Comparison of ENCODE assay signal across 1 cellular context in the genomic region with DNA sequence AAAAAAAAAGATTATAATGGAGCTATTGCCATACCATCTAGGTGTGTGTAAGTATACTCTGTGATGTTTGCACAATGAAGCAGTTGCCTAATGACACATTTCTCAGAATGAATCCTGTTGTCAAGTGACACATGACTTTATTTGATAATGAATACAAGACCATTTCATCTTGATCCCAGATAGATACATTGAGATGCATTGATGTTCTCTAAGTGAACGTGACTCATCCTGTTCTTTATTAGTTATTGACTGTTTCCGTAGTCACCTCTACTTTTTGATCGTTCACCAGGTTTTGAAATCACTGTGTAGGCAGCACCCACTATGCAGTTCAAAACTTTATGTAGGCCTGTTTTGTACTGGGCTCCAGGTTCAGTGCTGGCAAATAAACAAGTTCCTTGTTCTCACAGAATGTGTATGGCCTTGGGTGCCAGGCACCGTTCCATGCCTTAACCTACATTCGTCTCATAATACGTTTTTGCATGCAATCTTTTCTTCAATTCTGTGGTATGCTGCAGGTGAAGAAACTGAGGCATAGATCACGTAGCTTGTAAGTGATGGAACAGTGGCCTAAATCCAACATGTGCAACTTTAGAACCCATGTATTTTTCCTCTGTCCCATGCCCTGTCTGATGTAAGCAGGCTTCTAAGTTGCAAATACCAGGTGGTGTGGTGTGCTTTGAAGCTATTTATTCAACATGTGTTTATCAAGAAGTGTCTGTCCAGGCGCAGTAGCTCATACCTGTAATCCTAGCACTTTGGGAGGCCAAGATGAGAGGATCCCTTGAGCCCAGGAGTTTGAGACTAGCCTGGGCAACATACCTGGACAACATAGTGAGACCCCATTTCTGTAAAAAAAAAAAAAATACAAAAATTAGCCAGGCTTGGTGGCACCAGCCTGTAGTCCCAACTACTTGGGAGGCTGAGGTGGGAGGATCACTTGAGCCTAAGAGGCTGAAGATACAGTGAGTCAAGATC.
TF ChIP-seq lines count a peak whose summit lies in the region.

No MANE protein-coding gene starts in this region.

TF ChIP-seq in HepG2, 621 proteins besides CTCF, POLR2A, EP300 and RAD21 (continued from another document and continues in another):
- TF ChIP-seq, protein P1, sequence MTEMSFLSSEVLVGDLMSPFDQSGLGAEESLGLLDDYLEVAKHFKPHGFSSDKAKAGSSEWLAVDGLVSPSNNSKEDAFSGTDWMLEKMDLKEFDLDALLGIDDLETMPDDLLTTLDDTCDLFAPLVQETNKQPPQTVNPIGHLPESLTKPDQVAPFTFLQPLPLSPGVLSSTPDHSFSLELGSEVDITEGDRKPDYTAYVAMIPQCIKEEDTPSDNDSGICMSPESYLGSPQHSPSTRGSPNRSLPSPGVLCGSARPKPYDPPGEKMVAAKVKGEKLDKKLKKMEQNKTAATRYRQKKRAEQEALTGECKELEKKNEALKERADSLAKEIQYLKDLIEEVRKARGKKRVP (CRISPR knock-in tag; IDR thresholded peaks at IDR 0.05), result peak in 1 of 2 experiments; percentile 98; a peak in 2 of 4 replicates
- TF ChIP-seq ZNF333 (CRISPR knock-in tag; IDR thresholded peaks at IDR 0.05; ENCODE audit: borderline replicate concordance) (no peak), ZFY (CRISPR knock-in tag; IDR thresholded peaks at IDR 0.05) (no peak), MTF2 (CRISPR knock-in tag; IDR thresholded peaks at IDR 0.05; ENCODE audit: borderline replicate concordance) (no peak), SMAD9 (CRISPR knock-in tag; IDR thresholded peaks at IDR 0.05) (no peak), ZNF510 (CRISPR knock-in tag; IDR thresholded peaks at IDR 0.05; ENCODE audit: low read depth) (no peak), REXO4 (CRISPR knock-in tag; IDR thresholded peaks at IDR 0.05; ENCODE audit: borderline replicate concordance) (no peak), ZNF207 (IDR thresholded peaks at IDR 0.05; ENCODE audit: borderline replicate concordance) (no peak), ZNF772 (CRISPR knock-in tag; IDR thresholded peaks at IDR 0.05) (no peak), ONECUT2 (CRISPR knock-in tag; IDR thresholded peaks at IDR 0.05) (no peak), MTA3 (CRISPR knock-in tag; IDR thresholded peaks at IDR 0.05) (no peak), RBM22 (optimal IDR thresholded peaks at IDR 0.05; ENCODE audit: low read length) (no peak), ZNF10 (CRISPR knock-in tag; IDR thresholded peaks at IDR 0.05; ENCODE audit: borderline replicate concordance, low read depth) (no peak), XRCC5 (optimal IDR thresholded peaks at IDR 0.05; ENCODE audit: low read length) (no peak), EED (CRISPR knock-in tag; IDR thresholded peaks at IDR 0.05) (no peak), NCOA5 (CRISPR knock-in tag; IDR thresholded peaks at IDR 0.05) (no peak), NFYB (CRISPR knock-in tag; IDR thresholded peaks at IDR 0.05) (no peak), ZNF720 (CRISPR knock-in tag; IDR thresholded peaks at IDR 0.05) (no peak), ZNF652 (CRISPR knock-in tag; IDR thresholded peaks at IDR 0.05; ENCODE audit: borderline replicate concordance, low read depth) (no peak), KDM5B (CRISPR knock-in tag; IDR thresholded peaks at IDR 0.05; ENCODE audit: borderline replicate concordance) (no peak), MXI1 (IDR thresholded peaks at IDR 0.05; ENCODE audit: borderline replicate concordance, low read depth, low read length) (no peak), THAP11 (CRISPR knock-in tag; IDR thresholded peaks at IDR 0.05) (no peak), KDM1A (CRISPR knock-in tag; IDR thresholded peaks at IDR 0.05) (no peak), NFRKB (IDR thresholded peaks at IDR 0.05) (no peak), ZNF121 (CRISPR knock-in tag; IDR thresholded peaks at IDR 0.05) (peak; percentile 81), SP4 (CRISPR knock-in tag; IDR thresholded peaks at IDR 0.05) (no peak), ZNF180 (CRISPR knock-in tag; IDR thresholded peaks at IDR 0.05; ENCODE audit: borderline replicate concordance, low read depth) (no peak), ZZZ3 (CRISPR knock-in tag; IDR thresholded peaks at IDR 0.05; ENCODE audit: borderline replicate concordance) (no peak), ZFYVE20 (CRISPR knock-in tag; IDR thresholded peaks at IDR 0.05; ENCODE audit: borderline replicate concordance, low read depth) (no peak), BRCA1 (CRISPR knock-in tag; IDR thresholded peaks at IDR 0.05) (no peak), GLI4 (CRISPR knock-in tag; IDR thresholded peaks at IDR 0.05; ENCODE audit: borderline replicate concordance) (no peak), RBM39 (IDR thresholded peaks at IDR 0.05; ENCODE audit: low read depth, low read length, poor library complexity, severe bottlenecking) (no peak), ZNF850 (CRISPR knock-in tag; conservative IDR thresholded peaks at IDR 0.05) (no peak), HNRNPUL1 (IDR thresholded peaks at IDR 0.05; ENCODE audit: low read depth, low read length) (no peak), ZSCAN20 (CRISPR knock-in tag; IDR thresholded peaks at IDR 0.05; ENCODE audit: borderline replicate concordance) (no peak), MIER3 (CRISPR knock-in tag; IDR thresholded peaks at IDR 0.05; ENCODE audit: borderline replicate concordance) (no peak), SOX13 (IDR thresholded peaks at IDR 0.05) (no peak), SOX13 (CRISPR knock-in tag; conservative IDR thresholded peaks at IDR 0.05 in 1 of 2, IDR thresholded peaks at IDR 0.05 in 1 of 2) (peak in 1 of 2 experiments; percentile 22; a peak in 1 of 4 replicates)
- TF ChIP-seq, protein P2, sequence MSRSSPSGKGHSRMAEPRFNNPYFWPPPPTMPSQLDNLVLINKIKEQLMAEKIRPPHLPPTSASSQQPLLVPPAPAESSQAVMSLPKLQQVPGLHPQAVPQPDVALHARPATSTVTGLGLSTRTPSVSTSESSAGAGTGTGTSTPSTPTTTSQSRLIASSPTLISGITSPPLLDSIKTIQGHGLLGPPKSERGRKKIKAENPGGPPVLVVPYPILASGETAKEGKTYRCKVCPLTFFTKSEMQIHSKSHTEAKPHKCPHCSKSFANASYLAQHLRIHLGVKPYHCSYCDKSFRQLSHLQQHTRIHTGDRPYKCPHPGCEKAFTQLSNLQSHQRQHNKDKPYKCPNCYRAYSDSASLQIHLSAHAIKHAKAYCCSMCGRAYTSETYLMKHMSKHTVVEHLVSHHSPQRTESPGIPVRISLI (CRISPR knock-in tag; IDR thresholded peaks at IDR 0.05; ENCODE audit: borderline replicate concordance), result 0 out of 2 replicates have a peak, but pooled peaks have one; percentile 52
- TF ChIP-seq, protein P3, sequence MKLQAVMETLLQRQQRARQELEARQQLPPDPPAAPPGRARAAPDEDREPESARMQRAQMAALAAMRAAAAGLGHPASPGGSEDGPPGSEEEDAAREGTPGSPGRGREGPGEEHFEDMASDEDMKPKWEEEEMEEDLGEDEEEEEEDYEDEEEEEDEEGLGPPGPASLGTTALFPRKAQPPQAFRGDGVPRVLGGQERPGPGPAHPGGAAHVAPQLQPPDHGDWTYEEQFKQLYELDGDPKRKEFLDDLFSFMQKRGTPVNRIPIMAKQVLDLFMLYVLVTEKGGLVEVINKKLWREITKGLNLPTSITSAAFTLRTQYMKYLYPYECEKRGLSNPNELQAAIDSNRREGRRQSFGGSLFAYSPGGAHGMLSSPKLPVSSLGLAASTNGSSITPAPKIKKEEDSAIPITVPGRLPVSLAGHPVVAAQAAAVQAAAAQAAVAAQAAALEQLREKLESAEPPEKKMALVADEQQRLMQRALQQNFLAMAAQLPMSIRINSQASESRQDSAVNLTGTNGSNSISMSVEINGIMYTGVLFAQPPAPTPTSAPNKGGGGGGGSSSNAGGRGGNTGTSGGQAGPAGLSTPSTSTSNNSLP (IDR thresholded peaks at IDR 0.05; ENCODE audit: low read depth, low read length), result peak; percentile 25; the same call in 1 of the 2 replicates
- TF ChIP-seq, protein P4, sequence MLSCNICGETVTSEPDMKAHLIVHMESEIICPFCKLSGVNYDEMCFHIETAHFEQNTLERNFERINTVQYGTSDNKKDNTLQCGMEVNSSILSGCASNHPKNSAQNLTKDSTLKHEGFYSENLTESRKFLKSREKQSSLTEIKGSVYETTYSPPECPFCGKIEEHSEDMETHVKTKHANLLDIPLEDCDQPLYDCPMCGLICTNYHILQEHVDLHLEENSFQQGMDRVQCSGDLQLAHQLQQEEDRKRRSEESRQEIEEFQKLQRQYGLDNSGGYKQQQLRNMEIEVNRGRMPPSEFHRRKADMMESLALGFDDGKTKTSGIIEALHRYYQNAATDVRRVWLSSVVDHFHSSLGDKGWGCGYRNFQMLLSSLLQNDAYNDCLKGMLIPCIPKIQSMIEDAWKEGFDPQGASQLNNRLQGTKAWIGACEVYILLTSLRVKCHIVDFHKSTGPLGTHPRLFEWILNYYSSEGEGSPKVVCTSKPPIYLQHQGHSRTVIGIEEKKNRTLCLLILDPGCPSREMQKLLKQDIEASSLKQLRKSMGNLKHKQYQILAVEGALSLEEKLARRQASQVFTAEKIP (CRISPR knock-in tag; IDR thresholded peaks at IDR 0.05; ENCODE audit: borderline replicate concordance), result no peak
- TF ChIP-seq, protein P5, sequence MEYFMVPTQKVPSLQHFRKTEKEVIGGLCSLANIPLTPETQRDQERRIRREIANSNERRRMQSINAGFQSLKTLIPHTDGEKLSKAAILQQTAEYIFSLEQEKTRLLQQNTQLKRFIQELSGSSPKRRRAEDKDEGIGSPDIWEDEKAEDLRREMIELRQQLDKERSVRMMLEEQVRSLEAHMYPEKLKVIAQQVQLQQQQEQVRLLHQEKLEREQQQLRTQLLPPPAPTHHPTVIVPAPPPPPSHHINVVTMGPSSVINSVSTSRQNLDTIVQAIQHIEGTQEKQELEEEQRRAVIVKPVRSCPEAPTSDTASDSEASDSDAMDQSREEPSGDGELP (IDR thresholded peaks at IDR 0.05; ENCODE audit: borderline replicate concordance, low read depth), result no peak
- TF ChIP-seq, protein P6, sequence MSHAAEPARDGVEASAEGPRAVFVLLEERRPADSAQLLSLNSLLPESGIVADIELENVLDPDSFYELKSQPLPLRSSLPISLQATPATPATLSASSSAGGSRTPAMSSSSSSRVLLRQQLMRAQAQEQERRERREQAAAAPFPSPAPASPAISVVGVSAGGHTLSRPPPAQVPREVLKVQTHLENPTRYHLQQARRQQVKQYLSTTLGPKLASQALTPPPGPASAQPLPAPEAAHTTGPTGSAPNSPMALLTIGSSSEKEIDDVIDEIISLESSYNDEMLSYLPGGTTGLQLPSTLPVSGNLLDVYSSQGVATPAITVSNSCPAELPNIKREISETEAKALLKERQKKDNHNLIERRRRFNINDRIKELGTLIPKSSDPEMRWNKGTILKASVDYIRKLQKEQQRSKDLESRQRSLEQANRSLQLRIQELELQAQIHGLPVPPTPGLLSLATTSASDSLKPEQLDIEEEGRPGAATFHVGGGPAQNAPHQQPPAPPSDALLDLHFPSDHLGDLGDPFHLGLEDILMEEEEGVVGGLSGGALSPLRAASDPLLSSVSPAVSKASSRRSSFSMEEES (CRISPR knock-in tag; IDR thresholded peaks at IDR 0.05), result 0 out of 2 replicates have a peak, but pooled peaks have one; percentile 8
- TF ChIP-seq, protein P7, sequence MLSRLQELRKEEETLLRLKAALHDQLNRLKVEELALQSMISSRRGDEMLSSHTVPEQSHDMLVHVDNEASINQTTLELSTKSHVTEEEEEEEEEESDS (CRISPR knock-in tag; IDR thresholded peaks at IDR 0.05; ENCODE audit: borderline replicate concordance), result no peak
- TF ChIP-seq, protein P8, sequence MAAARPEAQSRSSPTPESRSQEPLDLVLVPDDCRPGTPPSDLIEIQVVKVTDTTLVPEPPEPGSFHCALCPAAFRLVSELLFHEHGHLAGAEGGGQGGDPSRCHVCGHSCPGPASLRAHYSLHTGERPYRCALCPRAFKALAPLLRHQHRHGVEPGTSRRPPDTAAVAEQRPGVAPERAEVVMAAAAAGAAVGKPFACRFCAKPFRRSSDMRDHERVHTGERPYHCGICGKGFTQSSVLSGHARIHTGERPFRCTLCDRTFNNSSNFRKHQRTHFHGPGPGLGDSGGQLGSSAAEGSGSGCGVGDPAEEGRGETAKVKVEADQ (CRISPR knock-in tag; IDR thresholded peaks at IDR 0.05; ENCODE audit: borderline replicate concordance), result no peak
- TF ChIP-seq, protein P9, sequence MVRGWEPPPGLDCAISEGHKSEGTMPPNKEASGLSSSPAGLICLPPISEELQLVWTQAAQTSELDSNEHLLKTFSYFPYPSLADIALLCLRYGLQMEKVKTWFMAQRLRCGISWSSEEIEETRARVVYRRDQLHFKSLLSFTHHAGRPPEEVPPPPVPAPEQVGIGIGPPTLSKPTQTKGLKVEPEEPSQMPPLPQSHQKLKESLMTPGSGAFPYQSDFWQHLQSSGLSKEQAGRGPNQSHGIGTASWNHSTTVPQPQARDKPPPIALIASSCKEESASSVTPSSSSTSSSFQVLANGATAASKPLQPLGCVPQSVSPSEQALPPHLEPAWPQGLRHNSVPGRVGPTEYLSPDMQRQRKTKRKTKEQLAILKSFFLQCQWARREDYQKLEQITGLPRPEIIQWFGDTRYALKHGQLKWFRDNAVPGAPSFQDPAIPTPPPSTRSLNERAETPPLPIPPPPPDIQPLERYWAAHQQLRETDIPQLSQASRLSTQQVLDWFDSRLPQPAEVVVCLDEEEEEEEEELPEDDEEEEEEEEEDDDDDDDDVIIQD (CRISPR knock-in tag; IDR thresholded peaks at IDR 0.05; ENCODE audit: low read depth), result no peak
- TF ChIP-seq, protein P10, sequence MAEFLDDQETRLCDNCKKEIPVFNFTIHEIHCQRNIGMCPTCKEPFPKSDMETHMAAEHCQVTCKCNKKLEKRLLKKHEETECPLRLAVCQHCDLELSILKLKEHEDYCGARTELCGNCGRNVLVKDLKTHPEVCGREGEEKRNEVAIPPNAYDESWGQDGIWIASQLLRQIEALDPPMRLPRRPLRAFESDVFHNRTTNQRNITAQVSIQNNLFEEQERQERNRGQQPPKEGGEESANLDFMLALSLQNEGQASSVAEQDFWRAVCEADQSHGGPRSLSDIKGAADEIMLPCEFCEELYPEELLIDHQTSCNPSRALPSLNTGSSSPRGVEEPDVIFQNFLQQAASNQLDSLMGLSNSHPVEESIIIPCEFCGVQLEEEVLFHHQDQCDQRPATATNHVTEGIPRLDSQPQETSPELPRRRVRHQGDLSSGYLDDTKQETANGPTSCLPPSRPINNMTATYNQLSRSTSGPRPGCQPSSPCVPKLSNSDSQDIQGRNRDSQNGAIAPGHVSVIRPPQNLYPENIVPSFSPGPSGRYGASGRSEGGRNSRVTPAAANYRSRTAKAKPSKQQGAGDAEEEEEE (CRISPR knock-in tag; IDR thresholded peaks at IDR 0.05; ENCODE audit: borderline replicate concordance), result no peak
- TF ChIP-seq, protein P11, sequence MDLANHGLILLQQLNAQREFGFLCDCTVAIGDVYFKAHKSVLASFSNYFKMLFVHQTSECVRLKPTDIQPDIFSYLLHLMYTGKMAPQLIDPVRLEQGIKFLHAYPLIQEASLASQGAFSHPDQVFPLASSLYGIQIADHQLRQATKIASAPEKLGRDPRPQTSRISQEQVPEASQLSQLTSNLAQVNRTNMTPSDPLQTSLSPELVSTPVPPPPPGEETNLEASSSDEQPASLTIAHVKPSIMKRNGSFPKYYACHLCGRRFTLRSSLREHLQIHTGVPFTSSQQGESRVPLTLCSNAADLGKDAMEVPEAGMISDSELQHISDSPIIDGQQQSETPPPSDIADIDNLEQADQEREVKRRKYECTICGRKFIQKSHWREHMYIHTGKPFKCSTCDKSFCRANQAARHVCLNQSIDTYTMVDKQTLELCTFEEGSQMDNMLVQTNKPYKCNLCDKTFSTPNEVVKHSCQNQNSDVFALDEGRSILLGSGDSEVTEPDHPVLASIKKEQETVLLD (CRISPR knock-in tag; IDR thresholded peaks at IDR 0.05; ENCODE audit: low read depth), result no peak
